In genomic region chr10:71599518-71599917, GRCh38 we compare ENCODE assay signal across 22 cellular contexts.
"Had no signal": no experiment of that assay in that cellular context is flagged by ENCODE, and none has a peak within 500 bp of the region (broad histone marks: within the 10 kb centered on the region; RNA-seq: fewer than 3 reads in every experiment).

No MANE protein-coding gene starts in this region.

- H3K4me3 Mint-ChIP-seq: activated CD4-positive, alpha-beta memory T cell treated with anti-CD3 and anti-CD28 coated beads, Interleukin-2, amount 10 ng/mL, durations not matched to agents 7 days and 5 days; activated naive CD4-positive, alpha-beta T cell treated with anti-CD3 and anti-CD28 coated beads for 36 hours; activated T-helper 17 cell treated with anti-CD3 and anti-CD28 coated beads, Interleukin-2, amount 50 U/mL, for 72 hours; memory B cell; neural progenitor cell; stimulated activated memory B cell treated with anti-CD40 and anti-IgM and Interleukin-4, amounts not matched to agents 10 μg/mL and 1 μg/mL and 100 μg/mL, for 72 hours had no signal

- H3K9me3 ChIP-seq: heart left ventricle, mucosa of descending colon, psoas muscle, right lobe of liver, transverse colon, uterus had no signal

- H3K36me3 Mint-ChIP-seq: memory B cell; naive B cell; neural progenitor cell; stimulated activated memory B cell treated with anti-CD40 and anti-IgM and Interleukin-4, amounts not matched to agents 10 μg/mL and 1 μg/mL and 100 μg/mL, for 72 hours had no signal

- H3K27ac Mint-ChIP-seq: activated CD4-positive, alpha-beta memory T cell treated with anti-CD3 and anti-CD28 coated beads, Interleukin-2, amount 10 ng/mL, durations not matched to agents 7 days and 5 days; activated naive CD4-positive, alpha-beta T cell treated with anti-CD3 and anti-CD28 coated beads for 36 hours; activated T-helper 17 cell treated with anti-CD3 and anti-CD28 coated beads, Interleukin-2, amount 50 U/mL, for 72 hours; memory B cell; neural progenitor cell; stimulated activated memory B cell treated with anti-CD40 and anti-IgM and Interleukin-4, amounts not matched to agents 10 μg/mL and 1 μg/mL and 100 μg/mL, for 72 hours had no signal

- H3K27me3 Mint-ChIP-seq: activated CD4-positive, alpha-beta memory T cell treated with anti-CD3 and anti-CD28 coated beads, Interleukin-2, amount 10 ng/mL, durations not matched to agents 7 days and 5 days; activated T-helper 17 cell treated with anti-CD3 and anti-CD28 coated beads, Interleukin-2, amount 50 U/mL, for 72 hours; memory B cell; stimulated activated memory B cell treated with anti-CD40 and anti-IgM and Interleukin-4, amounts not matched to agents 10 μg/mL and 1 μg/mL and 100 μg/mL, for 72 hours had no signal

- H3K9me3 Mint-ChIP-seq: activated CD4-positive, alpha-beta memory T cell treated with anti-CD3 and anti-CD28 coated beads, Interleukin-2, amount 10 ng/mL, durations not matched to agents 7 days and 5 days; activated naive CD4-positive, alpha-beta T cell treated with anti-CD3 and anti-CD28 coated beads for 36 hours; activated T-helper 17 cell treated with anti-CD3 and anti-CD28 coated beads, Interleukin-2, amount 50 U/mL, for 72 hours; memory B cell; naive B cell; neural progenitor cell; stimulated activated memory B cell treated with anti-CD40 and anti-IgM and Interleukin-4, amounts not matched to agents 10 μg/mL and 1 μg/mL and 100 μg/mL, for 72 hours had no signal

- H3K27ac ChIP-seq: cardiac muscle cell, neural progenitor cell, psoas muscle had no signal

- H3K27me3 ChIP-seq: cardiac muscle cell, heart left ventricle, neural progenitor cell, right lobe of liver, transverse colon, uterus had no signal

- DNase-seq: activated CD4-positive, alpha-beta memory T cell treated with anti-CD3 and anti-CD28 coated beads, Interleukin-2, amount 10 ng/mL, durations not matched to agents 7 days and 5 days; activated CD4-positive, alpha-beta T cell treated with anti-CD3 and anti-CD28 coated beads for 48 hours; activated CD4-positive, CD25-positive, alpha-beta regulatory T cell; activated naive CD4-positive, alpha-beta T cell treated with anti-CD3 and anti-CD28 coated beads for 36 hours; activated T-cell treated with anti-CD3 and anti-CD28 coated beads, Interleukin-2, amount 50 U/mL, for 1 hour; heart left ventricle; kidney; left ventricle myocardium superior; mucosa of descending colon; naive B cell; psoas muscle; right lobe of liver; stimulated activated CD4-positive, alpha-beta T cell treated with anti-CD3 and anti-CD28 coated beads, Interleukin-4, amount 100 ng/mL, for 4 hours; T-helper 1 cell; T-helper 9 cell; transverse colon; uterus had no signal

- H3K36me3 ChIP-seq: cardiac muscle cell, heart left ventricle, neural progenitor cell, right lobe of liver, transverse colon, uterus had no signal

- ATAC-seq: mucosa of descending colon; stimulated activated memory B cell treated with anti-CD40 and anti-IgM and Interleukin-4, amounts not matched to agents 10 μg/mL and 1 μg/mL and 100 μg/mL, for 72 hours had no signal

- H3K4me3 ChIP-seq: cardiac muscle cell, heart left ventricle, mucosa of descending colon, neural progenitor cell, psoas muscle, right lobe of liver, transverse colon, uterus had no signal
